ENCODE assay signal across 8 cellular contexts in the genomic region with DNA sequence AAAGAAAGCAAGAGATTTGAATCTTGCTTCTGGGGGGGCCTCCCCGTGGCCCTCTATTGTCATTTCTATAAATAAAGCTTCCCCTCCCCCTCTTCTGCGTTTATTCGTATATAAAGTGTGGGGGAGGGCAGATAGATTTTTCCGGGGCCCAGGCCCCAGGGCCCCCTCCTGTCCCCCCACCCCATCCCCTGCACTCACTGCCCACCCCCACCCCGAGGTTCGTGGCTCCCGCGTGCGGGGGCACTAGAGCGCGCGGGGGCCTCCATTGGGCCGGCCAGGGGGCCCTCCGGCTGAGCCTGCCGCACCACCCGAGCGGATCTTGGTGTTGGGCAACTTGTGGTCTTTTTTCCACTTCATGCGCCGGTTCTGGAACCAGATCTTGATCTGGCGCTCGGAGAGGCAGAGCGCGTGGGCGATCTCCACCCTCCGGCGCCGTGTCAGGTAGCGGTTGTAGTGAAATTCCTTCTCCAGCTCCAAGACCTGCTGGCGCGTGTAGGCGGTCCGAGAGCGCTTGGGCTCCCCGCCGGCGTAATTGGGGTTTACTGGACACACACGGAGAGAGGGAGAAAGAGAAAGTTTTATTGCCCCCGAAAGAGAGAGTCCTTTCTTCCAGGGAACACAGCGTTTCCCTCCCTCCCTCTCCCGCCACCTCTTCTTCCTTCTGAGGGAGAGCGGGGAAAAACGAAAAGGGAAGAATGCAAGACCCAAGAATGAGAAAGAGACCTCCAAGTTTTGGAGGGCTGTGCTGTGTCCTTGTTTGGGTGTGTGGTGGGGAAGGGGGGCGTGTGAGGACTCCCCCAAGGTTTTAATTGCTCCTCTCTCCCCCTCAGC. TPM values are rescaled to one million over a fixed set of nuclear protein-coding genes. Genes with fewer than 3 reads are reported as not detected.
DNase-seq lines count a peak whose midpoint lies in the region; ATAC-seq and TF ChIP-seq lines count a peak whose summit lies in the region.

No MANE protein-coding gene starts in this region.

- no peak overlapping the region for H3K56ac ChIP-seq in mesendoderm (ENCODE audit: low read length)

- peak overlapping the region; percentile 84 for H3K4me3 ChIP-seq in GM12864 (ENCODE audit: low read depth, low read length)
- peak overlapping the region; percentile 63 for H3K4me3 ChIP-seq in RWPE2 (ENCODE audit: severe bottlenecking)
- peak overlapping the region; percentile 49 to 83 (median 61) for H3K4me3 ChIP-seq in esophagus squamous epithelium
- no peak overlapping the region for H3K4me3 ChIP-seq in mesendoderm (ENCODE audit: low read length)

- no peaks in the 10 kb centered on the region for H3K79me2 ChIP-seq in mesendoderm (ENCODE audit: control insufficient read depth, insufficient read depth, low read length)

- H2BK15ac ChIP-seq in mesendoderm (replicated peaks; ENCODE audit: low read depth) = no peak overlapping the region

- H4K8ac ChIP-seq in mesendoderm (ENCODE audit: low read depth, low read length) = no peak overlapping the region

- no peak overlapping the region for H2AK5ac ChIP-seq in mesendoderm (ENCODE audit: low read length)

- H3K4me1 ChIP-seq in RWPE2 (ENCODE audit: insufficient read depth, poor library complexity, severe bottlenecking) = peaks cover 5% of the 10 kb centered on the region
- peaks cover 0 to 95% (median 56%) of the 10 kb centered on the region in 3 donors for H3K4me1 ChIP-seq in esophagus squamous epithelium
- H3K4me1 ChIP-seq in mesendoderm (ENCODE audit: control insufficient read depth, low read depth, low read length) = peaks cover 1% of the 10 kb centered on the region

- peaks cover 5% of the 10 kb centered on the region for H3K36me3 ChIP-seq in RWPE2 (ENCODE audit: low read depth)
- H3K36me3 ChIP-seq in esophagus squamous epithelium = no peaks in the 10 kb centered on the region
- H3K36me3 ChIP-seq in mesendoderm (ENCODE audit: control insufficient read depth, insufficient read depth, low read length) = no peaks in the 10 kb centered on the region

- no peak overlapping the region for H3K9ac ChIP-seq in mesendoderm (ENCODE audit: low read length)

- no peak overlapping the region for H3K4me2 ChIP-seq in mesendoderm (ENCODE audit: low read length)

- ATAC-seq in RWPE2 (ENCODE audit: low read depth) = peak; percentile 72
- peak; percentile 18 for ATAC-seq in sciatic nerve
- ATAC-seq in HG03565 (IDR thresholded peaks at IDR 0.05; ENCODE audit: unreplicated experiment) = no peak
- ATAC-seq in GM21526 (IDR thresholded peaks at IDR 0.05; ENCODE audit: low FRiP score, unreplicated experiment) = no peak
- ATAC-seq in GM21529 (IDR thresholded peaks at IDR 0.05; ENCODE audit: unreplicated experiment) = no peak

- H2BK120ac ChIP-seq in mesendoderm (ENCODE audit: low read depth, low read length) = no peak overlapping the region

- H3K27me3 ChIP-seq in RWPE2 (ENCODE audit: insufficient read depth, poor library complexity, severe bottlenecking) (no peaks in the 10 kb centered on the region), esophagus squamous epithelium (peaks cover 0 to 100% (median 6%) of the 10 kb centered on the region in 4 donors), mesendoderm (ENCODE audit: insufficient read depth, low read length, poor library complexity) (peaks cover 90% of the 10 kb centered on the region)

- no peak overlapping the region for H4K5ac ChIP-seq in mesendoderm (ENCODE audit: low read length)

- no peak overlapping the region for H3K4ac ChIP-seq in mesendoderm (ENCODE audit: low read depth, low read length)

- no peaks in the 10 kb centered on the region for H3K9me3 ChIP-seq in RWPE2 (ENCODE audit: severe bottlenecking)
- H3K9me3 ChIP-seq in esophagus squamous epithelium = no peaks in the 10 kb centered on the region

- peak in 2 of 4 donors; percentile 36 to 47 for TF ChIP-seq POLR2A in esophagus squamous epithelium (IDR thresholded peaks at IDR 0.05)

- DNase-seq in GM12864 (ENCODE audit: low read depth) (no peak), RWPE2 (ENCODE audit: low spot score) (no peak), esophagus squamous epithelium (lab: John Stamatoyannopoulos, UW) (no peak), sciatic nerve (ENCODE audit: low spot score) (no peak), mesendoderm (no peak)

- no peak overlapping the region for H3K18ac ChIP-seq in mesendoderm (ENCODE audit: low read length)

- intact Hi-C loops in esophagus squamous epithelium (cut with DNase I) = loop anchor here (5.0 kb wide), 1 partner anchor 34 kb away; no protein-coding TSS in a partner anchor
- intact Hi-C loops in sciatic nerve (cut with DNase I) = loop anchor here (2.0 kb wide), 1 partner anchor 22 kb away; no protein-coding TSS in a partner anchor

- H3K79me1 ChIP-seq in mesendoderm (ENCODE audit: low read length) = no peaks in the 10 kb centered on the region

- no peak for TF ChIP-seq CTCF in GM12864 (IDR thresholded peaks at IDR 0.05; ENCODE audit: low read depth, low read length, missing control alignments)
- no peak for TF ChIP-seq CTCF in RWPE2 (IDR thresholded peaks at IDR 0.05; ENCODE audit: poor library complexity, severe bottlenecking)
- no peak for TF ChIP-seq CTCF in esophagus squamous epithelium (IDR thresholded peaks at IDR 0.05)

- H2BK5ac ChIP-seq in mesendoderm (ENCODE audit: low read length) = no peak overlapping the region

- WGBS in esophagus squamous epithelium, 2 donors = 3 to 10% methylated on average over 9 to 17 of the region's 43 CpGs
- no CpG with 5 or more reads among the region's 43 CpGs for WGBS in mesendoderm (ENCODE audit: extremely low coverage, insufficient coverage, low lambda C conversion rate)

- H3K27ac ChIP-seq in RWPE2 (ENCODE audit: poor library complexity, severe bottlenecking) (peak overlapping the region; percentile 35), esophagus squamous epithelium (peak overlapping the region; percentile 88 to 96 (median 92)), mesendoderm (ENCODE audit: low read depth, low read length) (no peak overlapping the region)

- no peak overlapping the region for H3K23ac ChIP-seq in mesendoderm (ENCODE audit: low read length)

RNA-seq across cellular contexts. Expression of a gene that starts 1.5 kb away (rescaled TPM):
- total RNA-seq in esophagus squamous epithelium (1 to 10 TPM in 3 of 4 donors, under 1 TPM in 1; 0.27 to 2.9 (median 1.8) TPM), sciatic nerve (8.8 TPM)
- not detected for polyA plus RNA-seq in mesendoderm (2013, experiment 1 of 2)
- polyA plus RNA-seq in mesendoderm (2013, experiment 2 of 2) = not detected

RNA-seq across cellular contexts. Expression of a gene that starts 13.3 kb away (rescaled TPM):
- total RNA-seq in esophagus squamous epithelium (10 to 100 TPM in 1 of 4 donors, 1 to 10 TPM in 3; 2.5 to 11.1 (median 5.8) TPM), sciatic nerve (25.6 TPM)
- 0.03 TPM for polyA plus RNA-seq in mesendoderm (2013, experiment 1 of 2)
- not detected for polyA plus RNA-seq in mesendoderm (2013, experiment 2 of 2)

RNA-seq across cellular contexts. Expression of a gene that starts 16.9 kb away (rescaled TPM):
- total RNA-seq in esophagus squamous epithelium = not detected
- total RNA-seq in sciatic nerve = 2.4 TPM
- not detected for polyA plus RNA-seq in mesendoderm (2013, experiment 1 of 2)
- polyA plus RNA-seq in mesendoderm (2013, experiment 2 of 2) = not detected

RNA-seq across cellular contexts. Expression of a gene that starts 28.1 kb away (rescaled TPM):
- total RNA-seq in esophagus squamous epithelium (1 to 10 TPM in 2 of 4 donors, not detected in 2; 1.3 to 3.1 TPM), sciatic nerve (6.3 TPM)
- not detected for polyA plus RNA-seq in mesendoderm (2013, experiment 1 of 2)
- polyA plus RNA-seq in mesendoderm (2013, experiment 2 of 2) = not detected

RNA-seq across cellular contexts. Expression of a gene that starts 31.8 kb away (rescaled TPM):
- total RNA-seq in esophagus squamous epithelium = 10 to 100 TPM in 3 of 4 donors, 1 to 10 TPM in 1; 9.2 to 24.2 (median 17.1) TPM
- total RNA-seq in sciatic nerve = 23.1 TPM
- polyA plus RNA-seq in mesendoderm (2013, experiment 1 of 2) = 0.03 TPM
- polyA plus RNA-seq in mesendoderm (2013, experiment 2 of 2) = 0.04 TPM

Comparison
In these comparisons a context has a peak if more than half of its experiments do, and no peak if none do; other contexts are left out.
1. ATAC-seq: peak in RWPE2 (single experiment) and sciatic nerve (single experiment); none in HG03565 (single experiment), GM21526 (single experiment) and GM21529 (single experiment).